ENCODE assay signal across 8 cellular contexts in the genomic region with DNA sequence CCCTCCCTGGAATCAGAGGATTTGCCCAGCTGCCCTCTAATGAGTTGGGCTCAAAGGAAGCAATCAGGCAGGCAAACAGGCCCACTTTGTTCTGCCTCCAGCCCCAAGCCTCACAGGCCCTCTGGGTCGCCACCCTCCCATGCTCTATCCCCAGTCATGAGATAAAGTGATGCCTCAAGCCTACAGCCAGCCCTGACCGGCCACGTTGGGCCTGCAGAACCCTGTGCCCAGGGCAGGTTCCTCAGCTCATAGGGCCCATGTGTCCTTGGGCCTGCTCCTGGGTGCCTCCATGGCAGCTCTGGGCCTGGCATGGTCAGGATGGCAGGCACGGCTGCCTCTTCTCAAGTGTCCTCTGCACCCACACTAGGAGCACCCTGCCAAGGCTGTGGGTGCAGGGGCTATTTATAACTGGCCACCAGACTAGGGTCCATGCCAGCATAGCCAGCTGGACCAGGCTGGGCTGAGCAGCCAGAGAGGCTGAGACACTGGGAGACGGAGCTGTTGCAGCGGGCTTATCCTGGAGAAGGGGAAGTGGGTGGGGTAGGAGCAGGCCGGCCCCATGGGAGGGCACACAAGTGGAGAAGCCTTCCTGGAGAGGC. TPM values are rescaled to one million over a fixed set of nuclear protein-coding genes. Genes with fewer than 3 reads are reported as not detected.
DNase-seq lines count a peak whose midpoint lies in the region; ATAC-seq and TF ChIP-seq lines count a peak whose summit lies in the region.
"Had no signal": no experiment of that assay in that cellular context is flagged by ENCODE, and none has a peak within 500 bp of the region (broad histone marks: within the 10 kb centered on the region; RNA-seq: fewer than 3 reads in every experiment).

No MANE protein-coding gene starts in this region.

- H3K4me3 ChIP-seq in left lung = no peak overlapping the region
- H3K4me3 ChIP-seq in stomach = no peak overlapping the region

- DNase-seq in RWPE1 (ENCODE audit: low spot score) = no peak
- peak in 1 of 2 donors; percentile 84 for DNase-seq in left lung
- no peak for DNase-seq in stomach
- DNase-seq in G401 (ENCODE audit: low spot score) = no peak
- no peak for DNase-seq in NOMO-1 treated with DMSO at 0.1 percent for 48 hours (lab: John Stamatoyannopoulos, UW; ENCODE audit: unreplicated experiment)
- DNase-seq: activated CD4-positive, CD25-positive, alpha-beta regulatory T cell treated with anti-CD3 and anti-CD28 coated beads, Interleukin-2, amount 50 U/mL, for 72 hours had no signal

- TF ChIP-seq POLR2A in stomach (IDR thresholded peaks at IDR 0.05) = no peak

- peak overlapping the region in 3 of 5 experiments; percentile 45 to 81 (median 74) for H3K27ac Mint-ChIP-seq in brain

- H3K27me3 Mint-ChIP-seq in brain = no peaks in the 10 kb centered on the region

- POLR2A ChIA-PET in RWPE1 (lab: Yijun Ruan, JAX; ENCODE audit: low non-redundant PET) = no interaction called here

- H3K9me3 ChIP-seq in left lung (no peaks in the 10 kb centered on the region), stomach (no peaks in the 10 kb centered on the region)

- no peak for TF ChIP-seq EP300 in stomach (IDR thresholded peaks at IDR 0.05)

- CTCF ChIA-PET in RWPE1 (lab: Yijun Ruan, JAX) = interaction anchor here (1.3 kb wide), 1 partner anchor 38 kb away, joined by 7 read pairs; no protein-coding TSS in a partner anchor

- peaks cover 0 to 2% (median 0%) of the 10 kb centered on the region in 5 experiments for H3K9me3 Mint-ChIP-seq in brain

- no peaks in the 10 kb centered on the region for H3K36me3 Mint-ChIP-seq in brain

- peak; percentile 48 for ATAC-seq in left lung
- no peak for ATAC-seq in GM21367 (IDR thresholded peaks at IDR 0.05; ENCODE audit: unreplicated experiment)

- no peak for TF ChIP-seq CTCF in RWPE1 (conservative IDR thresholded peaks at IDR 0.05; ENCODE audit: low read depth)
- TF ChIP-seq CTCF in brain (conservative IDR thresholded peaks at IDR 0.05) = no peak
- TF ChIP-seq CTCF in left lung (IDR thresholded peaks at IDR 0.05) = no peak
- no peak for TF ChIP-seq CTCF in stomach (IDR thresholded peaks at IDR 0.05)

- 44 to 81% (median 70%) methylated on average over 5 to 7 of the region's 7 CpGs for WGBS in stomach, 5 donors

- intact Hi-C loops in left lung (cut with DNase I) = loop anchor here in 1 of 2 donors (5.0 kb wide), 1 partner anchor 38 kb away; no protein-coding TSS in a partner anchor
- intact Hi-C loops in stomach (cut with DNase I; ENCODE audit: low total_unique reads) = loop anchor here (5.0 kb wide), 1 partner anchor 43 kb away; no protein-coding TSS in a partner anchor

- H3K27me3 ChIP-seq in left lung = no peaks in the 10 kb centered on the region
- H3K27me3 ChIP-seq in stomach = no peaks in the 10 kb centered on the region

- H3K36me3 ChIP-seq in left lung = peaks cover 3 to 46% of the 10 kb centered on the region in 2 donors
- peaks cover 42 to 71% (median 49%) of the 10 kb centered on the region in 4 donors for H3K36me3 ChIP-seq in stomach

- no peak overlapping the region for H3K4me3 Mint-ChIP-seq in brain

- peaks cover 38% of the 10 kb centered on the region for H3K4me1 Mint-ChIP-seq in brain

- H3K27ac ChIP-seq in RWPE1 (peak overlapping the region; percentile 42), left lung (peak overlapping the region in 1 of 2 donors; percentile 20), stomach (peak overlapping the region in 4 of 5 donors; percentile 8 to 48 (median 41))

- H3K4me1 ChIP-seq in left lung (peaks cover 42 to 55% of the 10 kb centered on the region in 2 donors), stomach (peaks cover 51 to 72% (median 57%) of the 10 kb centered on the region in 4 donors)

- in situ Hi-C loops in G401 (cut with HindIII; ENCODE audit: low sequenced_read_pairs) = no loop called here

RNA-seq across cellular contexts. Expression of a gene that starts 20.2 kb away (rescaled TPM):
- 8.2 TPM for polyA plus RNA-seq in brain (ENCODE audit: insufficient read depth, low read depth, low replicate concordance)
- total RNA-seq in left lung = 100 to 1,000 TPM; 102 to 115 TPM
- total RNA-seq in stomach = 100 to 1,000 TPM in 2 of 5 donors, 10 to 100 TPM in 3; 32.1 to 313 (median 66.5) TPM
- 10 to 100 TPM; 22.8 to 30.7 (median 28.6) TPM for polyA plus RNA-seq in stomach
- total RNA-seq in G401 (2014; rRNA removed; shearing (Covaris generic)) = 26.8 and 46.8 TPM in 2 replicates

RNA-seq across cellular contexts. Expression of a gene that starts 26.4 kb away (rescaled TPM):
- polyA plus RNA-seq in brain (ENCODE audit: insufficient read depth, low read depth, low replicate concordance) (77.4 TPM), stomach (10 to 100 TPM in 1 of 3 donors, 1 to 10 TPM in 2; 6.3 to 18.2 (median 9.4) TPM)
- total RNA-seq in left lung (10 to 100 TPM; 35.4 to 38.6 TPM), stomach (10 to 100 TPM in 3 of 5 donors, 1 to 10 TPM in 2; 2.3 to 29.0 (median 18.1) TPM)
- 32.3 and 34.4 TPM in 2 replicates for total RNA-seq in G401 (2014; rRNA removed; shearing (Covaris generic))

RNA-seq across cellular contexts. Expression of a gene that starts 40.8 kb away (rescaled TPM):
- polyA plus RNA-seq in brain (ENCODE audit: insufficient read depth, low read depth, low replicate concordance) (10.3 TPM), stomach (10 to 100 TPM; 21.2 to 33.1 (median 22.9) TPM)
- total RNA-seq in left lung (10 to 100 TPM; 15.9 to 28.9 TPM), stomach (100 to 1,000 TPM in 1 of 5 donors, 10 to 100 TPM in 4; 15.9 to 114 (median 25.0) TPM)
- total RNA-seq in G401 (2014; rRNA removed; shearing (Covaris generic)) = 6.1 and 9.0 TPM in 2 replicates
